In genomic region chr17:26936645-26937044, GRCh38 we compare ENCODE assay signal across 7 cellular contexts.
DNase-seq lines count a peak whose midpoint lies in the region; ATAC-seq and TF ChIP-seq lines count a peak whose summit lies in the region.
"Not testable (repeated sequence)": the region's sequence is repeated elsewhere in the genome, so short reads cannot be mapped to it uniquely, and the experiment has no call there.

No MANE protein-coding gene starts in this region.

- TF ChIP-seq RAD21 in IMR-90 (IDR thresholded peaks at IDR 0.05; ENCODE audit: low read length): not testable (repeated sequence)

- TF ChIP-seq POLR2A in IMR-90 (IDR thresholded peaks at IDR 0.05; ENCODE audit: low read depth, low read length); heart left ventricle (IDR thresholded peaks at IDR 0.05); upper lobe of left lung (IDR thresholded peaks at IDR 0.05): not testable (repeated sequence)

- intact Hi-C loops in IMR-90 (cut with micrococcal nuclease); heart left ventricle (cut with DNase I); lower lobe of right lung (cut with DNase I): not testable (repeated sequence)

- H2AK9ac ChIP-seq in IMR-90 (replicated peaks; ENCODE audit: low read depth, low read length, poor library complexity): not testable (repeated sequence)

- not testable (repeated sequence) for H2BK120ac ChIP-seq in IMR-90 (ENCODE audit: low read depth, low read length)

- not testable (repeated sequence) for H3K18ac ChIP-seq in IMR-90 (ENCODE audit: low read depth, low read length)

- TF ChIP-seq EP300 in upper lobe of left lung (IDR thresholded peaks at IDR 0.05): not testable (repeated sequence)

- not testable (repeated sequence) for H3K4me2 ChIP-seq in IMR-90 (ENCODE audit: low read depth, low read length)

- not testable (repeated sequence) for H3K79me1 ChIP-seq in IMR-90 (ENCODE audit: low read depth in 1 of 2, low read length in 2 of 2)

- peak overlapping the region; percentile 35 for H2BK5ac ChIP-seq in IMR-90 (ENCODE audit: low read depth, low read length, poor library complexity, severe bottlenecking)

- peaks cover 38% of the 10 kb centered on the region for H3K9me3 ChIP-seq in IMR-90 (ENCODE audit: control insufficient read depth, insufficient read depth, low read length)
- peaks cover 0 to 46% (median 10%) of the 10 kb centered on the region in 12 donors for H3K9me3 ChIP-seq in heart left ventricle
- H3K9me3 ChIP-seq in lower lobe of right lung: not testable (repeated sequence)
- H3K9me3 ChIP-seq in upper lobe of left lung: peaks cover 0 to 48% (median 18%) of the 10 kb centered on the region in 4 donors

- not testable (repeated sequence) for H3K56ac ChIP-seq in IMR-90 (ENCODE audit: extremely low read depth, insufficient read depth, low read length)

- H3K4me1 ChIP-seq in IMR-90 (ENCODE audit: control insufficient read depth, insufficient read depth, low read length); foreskin keratinocyte; heart left ventricle; lower lobe of right lung; upper lobe of left lung: not testable (repeated sequence)

- not testable (repeated sequence) for H3K9me1 ChIP-seq in IMR-90 (ENCODE audit: insufficient read depth, low read length)

- H3K36me3 ChIP-seq in IMR-90 (ENCODE audit: control insufficient read depth, insufficient read depth, low read length); heart left ventricle; lower lobe of right lung; upper lobe of left lung: not testable (repeated sequence)

- CTCF ChIA-PET in IMR-90 (lab: Yijun Ruan, JAX): not testable (repeated sequence)

- H3K23ac ChIP-seq in IMR-90 (ENCODE audit: low read depth, low read length): not testable (repeated sequence)

- in situ Hi-C loops in IMR-90 (cut with MboI; ENCODE audit: low sequenced_read_pairs): not testable (repeated sequence)

- not testable (repeated sequence) for H3K4ac ChIP-seq in IMR-90 (ENCODE audit: low read depth, low read length)

- not testable (repeated sequence) for H4K8ac ChIP-seq in IMR-90 (ENCODE audit: low read depth in 2 of 2, low read length in 2 of 2)

- not testable (repeated sequence) for H2AK5ac ChIP-seq in IMR-90 (ENCODE audit: low read depth, low read length)

- POLR2A ChIA-PET in IMR-90 (lab: Charles Lee; ENCODE audit: unreplicated experiment): not testable (repeated sequence)

- not testable (repeated sequence) for TF ChIP-seq CTCF in IMR-90 (conservative IDR thresholded peaks at IDR 0.05; ENCODE audit: low read depth, low read length); foreskin keratinocyte (conservative IDR thresholded peaks at IDR 0.05); heart left ventricle (IDR thresholded peaks at IDR 0.05); lower lobe of right lung (IDR thresholded peaks at IDR 0.05); omental fat pad (IDR thresholded peaks at IDR 0.05); upper lobe of left lung (IDR thresholded peaks at IDR 0.05)

- 56 to 100% methylated on average over 1 to 4 of the region's 4 CpGs for WGBS in IMR-90 (ENCODE audit: extremely low coverage in 2 of 2, insufficient read length in 1 of 2), 2 experiments
- WGBS in heart left ventricle, 4 donors: 73 to 77% (median 75%) methylated on average over 4 of the region's 4 CpGs
- WGBS in upper lobe of left lung, 2 donors: 78 to 83% methylated on average over 4 of the region's 4 CpGs

- H2BK20ac ChIP-seq in IMR-90 (ENCODE audit: low read depth, low read length): not testable (repeated sequence)

- H3K9ac ChIP-seq in IMR-90 (ENCODE audit: low read depth, low read length): not testable (repeated sequence)

- DNase-seq in IMR-90; foreskin keratinocyte; heart left ventricle; lower lobe of right lung; omental fat pad (ENCODE audit: low spot score); upper lobe of left lung: not testable (repeated sequence)

- dilution Hi-C loops in IMR-90 (cut with HindIII; ENCODE audit: low sequenced_read_pairs, unreplicated experiment): not testable (repeated sequence)

- H3K27me3 ChIP-seq in IMR-90 (ENCODE audit: control insufficient read depth, insufficient read depth, low read length); foreskin keratinocyte; heart left ventricle; lower lobe of right lung (ENCODE audit: low read depth); upper lobe of left lung: not testable (repeated sequence)

- not testable (repeated sequence) for H4K5ac ChIP-seq in IMR-90 (ENCODE audit: low read depth, low read length)

- not testable (repeated sequence) for H3K14ac ChIP-seq in IMR-90 (replicated peaks; ENCODE audit: low read depth, low read length)

- H4K91ac ChIP-seq in IMR-90 (ENCODE audit: insufficient read depth, low read depth, low read length): not testable (repeated sequence)

- H2BK15ac ChIP-seq in IMR-90 (ENCODE audit: low read depth, low read length): not testable (repeated sequence)

- not testable (repeated sequence) for H2AFZ ChIP-seq in IMR-90 (replicated peaks; ENCODE audit: low read length, poor library complexity)

- BruUV-seq in IMR-90 (replicated peaks; lab: Mats Ljungman, UMichigan): not testable (repeated sequence)

- ATAC-seq in GM21717 (IDR thresholded peaks at IDR 0.05; ENCODE audit: unreplicated experiment) (peak; percentile 59), foreskin keratinocyte (peak; percentile 51), heart left ventricle (peak in 3 of 4 donors; percentile 27 to 56 (median 47)), lower lobe of right lung (peak; percentile 45 to 64), omental fat pad (ENCODE audit: low FRiP score) (peak; percentile 75), upper lobe of left lung (ENCODE audit: low FRiP score in 2 of 2) (peak; percentile 68 to 79)
- not testable (repeated sequence) for ATAC-seq in IMR-90 (ENCODE audit: low read depth)

- not testable (repeated sequence) for H3K27ac ChIP-seq in IMR-90 (ENCODE audit: insufficient read depth, low read length); foreskin keratinocyte; heart left ventricle; lower lobe of right lung; upper lobe of left lung

- not testable (repeated sequence) for H4K20me1 ChIP-seq in IMR-90 (ENCODE audit: insufficient read depth, low read length)

- H3K4me3 ChIP-seq in IMR-90 (ENCODE audit: insufficient read depth, low read depth, low read length); heart left ventricle; lower lobe of right lung; upper lobe of left lung: not testable (repeated sequence)
